In the genomic region with DNA sequence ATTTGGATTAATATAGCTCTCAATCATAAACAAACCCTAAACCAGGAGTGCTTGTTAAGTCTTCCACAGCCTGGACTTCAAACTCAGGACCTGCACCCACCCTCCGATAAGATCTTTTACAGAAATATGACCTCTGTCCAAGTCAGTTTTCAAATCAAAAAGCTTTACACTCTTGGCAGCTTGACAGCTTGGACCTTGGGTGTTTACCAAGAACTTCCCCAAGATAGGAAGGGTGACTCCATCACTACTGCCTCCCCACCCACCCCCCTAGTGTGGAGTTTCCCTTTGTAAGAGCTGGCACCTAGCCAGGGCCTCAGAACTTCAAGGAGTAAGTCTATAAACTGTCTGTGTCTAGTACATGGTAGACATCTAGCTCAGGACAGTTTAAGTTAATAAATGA, we compare ENCODE assay signal across 1 cellular context.
TF ChIP-seq lines count a peak whose summit lies in the region.

No MANE protein-coding gene starts in this region.

TF ChIP-seq in K562, 482 proteins besides CTCF, POLR2A, EP300 and RAD21 (continued from another document):
- TF ChIP-seq ARID3A (IDR thresholded peaks at IDR 0.05; ENCODE audit: borderline replicate concordance, low read depth, low read length), result no peak
- peak; percentile 77 for TF ChIP-seq ATF7 (IDR thresholded peaks at IDR 0.05)
- peak; percentile 40; the same call in 1 of the 2 replicates for TF ChIP-seq TEAD4 (IDR thresholded peaks at IDR 0.05; ENCODE audit: low read length)
- TF ChIP-seq TEAD4 (CRISPR knock-in tag; IDR thresholded peaks at IDR 0.05; ENCODE audit: borderline replicate concordance), result no peak
- TF ChIP-seq ZNF583 (CRISPR knock-in tag; IDR thresholded peaks at IDR 0.05), result no peak
- TF ChIP-seq, protein P1, sequence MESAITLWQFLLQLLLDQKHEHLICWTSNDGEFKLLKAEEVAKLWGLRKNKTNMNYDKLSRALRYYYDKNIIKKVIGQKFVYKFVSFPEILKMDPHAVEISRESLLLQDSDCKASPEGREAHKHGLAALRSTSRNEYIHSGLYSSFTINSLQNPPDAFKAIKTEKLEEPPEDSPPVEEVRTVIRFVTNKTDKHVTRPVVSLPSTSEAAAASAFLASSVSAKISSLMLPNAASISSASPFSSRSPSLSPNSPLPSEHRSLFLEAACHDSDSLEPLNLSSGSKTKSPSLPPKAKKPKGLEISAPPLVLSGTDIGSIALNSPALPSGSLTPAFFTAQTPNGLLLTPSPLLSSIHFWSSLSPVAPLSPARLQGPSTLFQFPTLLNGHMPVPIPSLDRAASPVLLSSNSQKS (CRISPR knock-in tag; IDR thresholded peaks at IDR 0.05), result no peak
- TF ChIP-seq ELF1 (tag; IDR thresholded peaks at IDR 0.05), result no peak
- TF ChIP-seq DDX20 (tag; IDR thresholded peaks at IDR 0.05; ENCODE audit: low read depth), result no peak
- TF ChIP-seq, protein P2, sequence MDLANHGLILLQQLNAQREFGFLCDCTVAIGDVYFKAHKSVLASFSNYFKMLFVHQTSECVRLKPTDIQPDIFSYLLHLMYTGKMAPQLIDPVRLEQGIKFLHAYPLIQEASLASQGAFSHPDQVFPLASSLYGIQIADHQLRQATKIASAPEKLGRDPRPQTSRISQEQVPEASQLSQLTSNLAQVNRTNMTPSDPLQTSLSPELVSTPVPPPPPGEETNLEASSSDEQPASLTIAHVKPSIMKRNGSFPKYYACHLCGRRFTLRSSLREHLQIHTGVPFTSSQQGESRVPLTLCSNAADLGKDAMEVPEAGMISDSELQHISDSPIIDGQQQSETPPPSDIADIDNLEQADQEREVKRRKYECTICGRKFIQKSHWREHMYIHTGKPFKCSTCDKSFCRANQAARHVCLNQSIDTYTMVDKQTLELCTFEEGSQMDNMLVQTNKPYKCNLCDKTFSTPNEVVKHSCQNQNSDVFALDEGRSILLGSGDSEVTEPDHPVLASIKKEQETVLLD (IDR thresholded peaks at IDR 0.05), result no peak
- peak; percentile 68 for TF ChIP-seq ZBTB40 (IDR thresholded peaks at IDR 0.05)
- no peak for TF ChIP-seq ZBTB40 (CRISPR knock-in tag; IDR thresholded peaks at IDR 0.05)
- TF ChIP-seq MCM7 (IDR thresholded peaks at IDR 0.05), result no peak
- TF ChIP-seq ZKSCAN3 (CRISPR knock-in tag; IDR thresholded peaks at IDR 0.05), result no peak
- peak; percentile 88 for TF ChIP-seq VEZF1 (CRISPR knock-in tag; IDR thresholded peaks at IDR 0.05)
